Comparison of ENCODE assay signal across 8 cellular contexts in the genomic region with DNA sequence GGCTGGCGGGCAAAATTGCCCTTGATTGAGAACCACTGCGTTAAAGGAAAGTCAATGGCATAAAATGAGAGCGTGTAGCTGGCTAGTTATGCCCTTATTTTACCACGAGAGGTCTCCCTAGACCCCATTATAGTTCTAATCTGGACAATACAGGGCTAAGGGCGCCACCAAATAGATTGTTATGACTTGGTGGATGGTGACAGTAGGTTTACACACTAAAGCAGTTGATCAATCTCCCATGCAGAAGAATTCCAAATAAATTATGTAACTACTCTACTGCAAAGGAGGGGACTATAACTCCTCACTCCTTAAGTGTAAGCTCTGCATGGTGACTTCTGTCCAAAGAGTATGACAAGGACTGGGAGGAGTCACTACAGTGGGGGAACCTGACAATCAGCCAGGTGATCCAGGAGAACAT. TPM values are rescaled to one million over a fixed set of nuclear protein-coding genes. Genes with fewer than 3 reads are reported as not detected.
A peak's percentile ranks its signal among the peaks of the same experiment; 100 is the strongest.
DNase-seq lines count a peak whose midpoint lies in the region; ATAC-seq lines count a peak whose summit lies in the region.

No MANE protein-coding gene starts in this region.

- H3K36me3 Mint-ChIP-seq in stimulated activated naive B cell treated with anti-CD40 and anti-IgM and Interleukin-4, amounts not matched to agents 10 μg/mL and 1 μg/mL and 100 μg/mL, for 72 hours, result no peaks in the 10 kb centered on the region

- no peaks in the 10 kb centered on the region for H3K9me3 Mint-ChIP-seq in stimulated activated naive B cell treated with anti-CD40 and anti-IgM and Interleukin-4, amounts not matched to agents 10 μg/mL and 1 μg/mL and 100 μg/mL, for 72 hours

- H3K27ac Mint-ChIP-seq in stimulated activated naive B cell treated with anti-CD40 and anti-IgM and Interleukin-4, amounts not matched to agents 10 μg/mL and 1 μg/mL and 100 μg/mL, for 72 hours, result no peak overlapping the region

- intact Hi-C loops in left colon (cut with DNase I, micrococcal nuclease), result loop anchor here in 1 of 2 donors (5.0 kb wide), 1 partner anchor 131 kb away; no protein-coding TSS in a partner anchor

- no peak overlapping the region for H3K4me3 Mint-ChIP-seq in stimulated activated naive B cell treated with anti-CD40 and anti-IgM and Interleukin-4, amounts not matched to agents 10 μg/mL and 1 μg/mL and 100 μg/mL, for 72 hours

- H3K27me3 Mint-ChIP-seq in stimulated activated naive B cell treated with anti-CD40 and anti-IgM and Interleukin-4, amounts not matched to agents 10 μg/mL and 1 μg/mL and 100 μg/mL, for 72 hours, result no peaks in the 10 kb centered on the region

- ATAC-seq in left colon (peak; percentile 98), GM18519 (IDR thresholded peaks at IDR 0.05; ENCODE audit: low FRiP score, unreplicated experiment) (no peak)
- ATAC-seq in stimulated activated naive B cell treated with anti-CD40 and anti-IgM and Interleukin-4, amounts not matched to agents 10 μg/mL and 1 μg/mL and 100 μg/mL, for 72 hours (replicated peaks), result peak; percentile 96

- H3K4me1 Mint-ChIP-seq in stimulated activated naive B cell treated with anti-CD40 and anti-IgM and Interleukin-4, amounts not matched to agents 10 μg/mL and 1 μg/mL and 100 μg/mL, for 72 hours, result peaks cover 0 to 8% of the 10 kb centered on the region in 2 donors

- peak; percentile 87 for DNase-seq in DMS114 treated with DMSO at 0.1 percent for 48 hours (lab: John Stamatoyannopoulos, UW; ENCODE audit: unreplicated experiment)
- peak; percentile 56 for DNase-seq in HCEC 1CT
- DNase-seq in NCI-H2029 (lab: John Stamatoyannopoulos, UW), result peak; percentile 24
- DNase-seq in T-helper 1 cell, result peak in 3 of 5 donors; percentile 17 to 76 (median 33)
- peak; percentile 82 for DNase-seq in cerebellum (ENCODE audit: low spot score)
- peak in 1 of 2 donors; percentile 21 for DNase-seq in left colon
- peak; percentile 33 for DNase-seq in stimulated activated naive B cell treated with anti-CD40 and anti-IgM and Interleukin-4, amounts not matched to agents 10 μg/mL and 1 μg/mL and 100 μg/mL, for 72 hours

RNA-seq across cellular contexts. Expression of gene YPEL2, which starts 20.4 kb away (rescaled TPM):
- total RNA-seq in cerebellum, result 12.2 TPM
- 10 to 100 TPM; 25.8 to 27.2 TPM for total RNA-seq in left colon
